ENCODE assay signal across 11 cellular contexts in the genomic region with DNA sequence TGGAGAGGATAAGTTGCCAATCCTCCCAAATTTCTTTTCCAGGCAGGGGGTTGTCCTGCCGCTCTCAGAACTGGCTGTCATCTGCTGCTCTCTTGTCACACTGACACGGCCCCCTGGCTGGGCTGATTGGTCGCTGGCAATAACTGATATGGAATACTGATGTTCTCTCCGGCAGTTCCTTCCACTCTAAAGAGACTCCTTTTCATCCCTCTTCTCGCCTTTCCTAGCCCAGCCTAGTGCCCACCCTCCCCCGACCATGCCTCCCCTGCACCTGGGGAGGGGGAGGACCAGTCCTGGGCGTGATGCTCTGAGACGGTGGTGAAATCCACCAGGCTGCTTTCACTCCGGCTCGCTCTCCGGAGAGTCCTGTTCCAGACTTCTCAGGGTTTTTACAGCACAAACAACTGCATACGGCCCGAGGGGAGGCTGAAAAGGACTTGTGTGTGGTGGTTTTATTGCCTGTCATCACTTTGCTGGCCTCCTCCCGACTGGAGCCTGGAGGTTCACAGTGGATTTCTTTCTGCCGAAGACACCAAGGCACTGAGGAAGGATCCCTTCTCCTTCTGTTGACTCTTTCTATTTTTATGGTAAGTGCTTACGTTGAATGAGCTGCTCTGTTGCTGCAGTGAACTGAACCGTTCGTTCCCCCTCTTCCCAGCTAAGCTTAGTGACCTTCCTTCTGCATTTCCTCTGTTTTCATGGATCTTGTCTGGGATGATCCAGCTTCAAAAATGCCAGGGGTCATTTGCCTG. TPM values are rescaled to one million over a fixed set of nuclear protein-coding genes. Genes with fewer than 3 reads are reported as not detected.
DNase-seq lines count a peak whose midpoint lies in the region; FAIRE-seq and TF ChIP-seq lines count a peak whose summit lies in the region.
"Had no signal": no experiment of that assay in that cellular context is flagged by ENCODE, and none has a peak within 500 bp of the region (broad histone marks: within the 10 kb centered on the region; RNA-seq: fewer than 3 reads in every experiment).

A gene (plus strand): TSS at position 336 of the 752 bp plus-strand sequence. CDS start 107,010 bp downstream, outside the sequence.

- peaks cover 12% of the 10 kb centered on the region for H3K27me3 Mint-ChIP-seq in MCF 10A (ENCODE audit: insufficient read depth, unreplicated experiment)
- peaks cover 22% of the 10 kb centered on the region for H3K27me3 Mint-ChIP-seq in progenitor cell of endocrine pancreas

- no peaks in the 10 kb centered on the region for H3K9me3 Mint-ChIP-seq in MCF 10A (ENCODE audit: unreplicated experiment)
- H3K9me3 Mint-ChIP-seq in progenitor cell of endocrine pancreas (ENCODE audit: low read depth): no peaks in the 10 kb centered on the region

- peaks cover 5% of the 10 kb centered on the region for H3K4me1 Mint-ChIP-seq in MCF 10A (ENCODE audit: insufficient read depth, unreplicated experiment)
- H3K4me1 Mint-ChIP-seq in progenitor cell of endocrine pancreas (ENCODE audit: low read depth): peaks cover 3% of the 10 kb centered on the region

- no peak within 1 kb of the TSS for H3K27ac Mint-ChIP-seq in MCF 10A (ENCODE audit: low read depth, unreplicated experiment)
- H3K27ac Mint-ChIP-seq in progenitor cell of endocrine pancreas: no peak within 1 kb of the TSS

- H3K9me3 ChIP-seq in uterus: no peaks in the 10 kb centered on the region

- no peaks in the 10 kb centered on the region for H3K36me3 ChIP-seq in uterus

- no peak for TF ChIP-seq POLR2A in uterus (IDR thresholded peaks at IDR 0.05)

- TF ChIP-seq CTCF in MCF 10A (IDR thresholded peaks at IDR 0.05; ENCODE audit: unreplicated experiment) (no peak), astrocyte of the cerebellum (IDR thresholded peaks at IDR 0.05; ENCODE audit: low read depth, low read length, missing control alignments) (no peak), uterus (IDR thresholded peaks at IDR 0.05) (no peak), progenitor cell of endocrine pancreas (IDR thresholded peaks at IDR 0.05; ENCODE audit: unreplicated experiment) (no peak)

- in situ Hi-C loops in T47D (cut with HindIII; ENCODE audit: low pct_unique_long_range_greater_than_20kb, low sequenced_read_pairs) (no loop called here), astrocyte of the cerebellum (cut with HindIII; ENCODE audit: low sequenced_read_pairs) (loop anchor here (5.0 kb wide), 1 partner anchor 33 kb away; no protein-coding TSS in a partner anchor)

- POLR2A ChIA-PET in MCF 10A (lab: Yijun Ruan, JAX): no interaction called here

- no peak for FAIRE-seq in RCC 7860 (lab: Jason Lieb, UNC)
- FAIRE-seq: endothelial cell of umbilical vein had no signal

- H3K27me3 ChIP-seq in layer of hippocampus (ENCODE audit: control insufficient read depth, insufficient read depth, low read length): no peaks in the 10 kb centered on the region
- no peaks in the 10 kb centered on the region for H3K27me3 ChIP-seq in uterus

- H3K36me3 Mint-ChIP-seq in MCF 10A (ENCODE audit: insufficient read depth, unreplicated experiment) (peaks cover 6% of the 10 kb centered on the region), progenitor cell of endocrine pancreas (ENCODE audit: insufficient read depth) (no peaks in the 10 kb centered on the region)

- peak within 1 kb of the TSS; percentile 27 for H3K4me3 ChIP-seq in astrocyte of the cerebellum (ENCODE audit: low read depth, low read length)
- peak within 1 kb of the TSS in 1 of 2 donors; percentile 25 for H3K4me3 ChIP-seq in uterus

- CTCF ChIA-PET in MCF 10A (lab: Yijun Ruan, JAX): no interaction called here

- H3K4me3 Mint-ChIP-seq in MCF 10A (ENCODE audit: unreplicated experiment): no peak within 1 kb of the TSS
- H3K4me3 Mint-ChIP-seq in progenitor cell of endocrine pancreas (ENCODE audit: low read depth): no peak within 1 kb of the TSS

- no TSS peak for BruUV-seq in MCF 10A (replicated peaks; lab: Mats Ljungman, UMichigan)

- intact Hi-C loops in MCF 10A (cut with micrococcal nuclease) (no loop called here), uterus (cut with DNase I; ENCODE audit: low total_unique reads) (no loop called here)

- H3K27ac ChIP-seq in layer of hippocampus (ENCODE audit: low read depth, low read length) (peak within 1 kb of the TSS; percentile 73), uterus (peak within 1 kb of the TSS; percentile 44 to 54)
- H3K27ac ChIP-seq: C4-2B had no signal

- no peaks in the 10 kb centered on the region for H3K4me1 ChIP-seq in uterus

- peak; percentile 7 to 12 for DNase-seq in T47D (ENCODE audit: low read depth in 1 of 2, low spot score in 1 of 2)
- no peak for DNase-seq in MCF 10A (ENCODE audit: unreplicated experiment)
- DNase-seq in astrocyte of the cerebellum (ENCODE audit: low read depth): no peak
- peak in 1 of 2 donors; percentile 22 for DNase-seq in uterus
- no peak for DNase-seq in RCC 7860 (ENCODE audit: low spot score)
- DNase-seq in progenitor cell of endocrine pancreas (ENCODE audit: low spot score, unreplicated experiment): no peak
- no peak for DNase-seq in A172 (ENCODE audit: low spot score)
- DNase-seq: NCI-H82 had no signal

RNA-seq across cellular contexts. Expression of the gene that starts here (rescaled TPM):
- total RNA-seq in MCF 10A (2022) (0.15 and 0.91 TPM in 2 replicates), uterus (10 to 100 TPM in 1 of 4 donors, 1 to 10 TPM in 1, under 1 TPM in 1, not detected in 1; under 0.01 to 18.5 (median 1.4) TPM), progenitor cell of endocrine pancreas (0.38 and 0.95 TPM in 2 replicates)
- 0.17 TPM in 1 of 2 replicates, not detected in the other for total RNA-seq in A172 (2014; rRNA removed; shearing (Covaris generic))
- total RNA-seq: endothelial cell of umbilical vein had no signal

Comparison
In these comparisons a context has a peak if more than half of its experiments do, and no peak if none do; other contexts are left out.
1. DNase-seq: peak in T47D (2 of 2); none in MCF 10A (single experiment), astrocyte of the cerebellum (single experiment), RCC 7860 (single experiment), progenitor cell of endocrine pancreas (single experiment) and A172 (single experiment).